ENCODE assay signal across 27 cellular contexts in genomic region chr16:81488687-81489411, GRCh38. TPM values are rescaled to one million over a fixed set of nuclear protein-coding genes. Genes with fewer than 3 reads are reported as not detected.
A peak's percentile ranks its signal among the peaks of the same experiment; 100 is the strongest.
DNase-seq lines count a peak whose midpoint lies in the region; ATAC-seq, FAIRE-seq and TF ChIP-seq lines count a peak whose summit lies in the region.
"Had no signal": no experiment of that assay in that cellular context is flagged by ENCODE, and none has a peak within 500 bp of the region (broad histone marks: within the 10 kb centered on the region; RNA-seq: fewer than 3 reads in every experiment).

No MANE protein-coding gene starts in this region.

- no peak for FAIRE-seq in GM12878 (lab: Jason Lieb, UNC)
- FAIRE-seq: A204.1, frontal cortex had no signal

- TF ChIP-seq CTCF in natural killer cell (IDR thresholded peaks at IDR 0.05) = no peak
- no peak for TF ChIP-seq CTCF in GM12878 (IDR thresholded peaks at IDR 0.05 in 2 of 3, conservative IDR thresholded peaks at IDR 0.05 in 1 of 3; ENCODE audit: control insufficient read depth in 2 of 3, extremely low read depth in 1 of 3, insufficient read depth in 1 of 3, low read depth in 3 of 3, low read length in 3 of 3)
- no peak for TF ChIP-seq CTCF in ascending aorta (IDR thresholded peaks at IDR 0.05)

- intact Hi-C loops in natural killer cell (cut with micrococcal nuclease) = no loop called here
- intact Hi-C loops in GM12878 (cut with micrococcal nuclease; ENCODE audit: unreplicated experiment) = loop anchor here (10.0 kb wide), 1 partner anchor 326 kb away; no protein-coding TSS in a partner anchor
- intact Hi-C loops in ascending aorta (cut with DNase I) = loop anchor here (5.0 kb wide), 1 partner anchor 47 kb away; the partner anchor contains the start of gene CMIP

- TF ChIP-seq POLR2A in GM12878 (IDR thresholded peaks at IDR 0.05; ENCODE audit: low read depth, low read length) = no peak

- H3K36me3 ChIP-seq in GM12878 (ENCODE audit: control insufficient read depth in 2 of 2, insufficient read depth in 2 of 2, low read length in 1 of 2) (peaks cover 0 to 6% of the 10 kb centered on the region in 2 experiments; a peak in 3 of 4 replicates), ascending aorta (no peaks in the 10 kb centered on the region)

- POLR2A ChIA-PET in GM12878 (lab: Charles Lee) = interaction anchor here (0.8 kb wide), 1 partner anchor 16 kb away, joined by 3 read pairs; no protein-coding TSS in a partner anchor

- peaks cover 19% of the 10 kb centered on the region for H3K79me2 ChIP-seq in GM12878 (ENCODE audit: control insufficient read depth, insufficient read depth, low read length)

- no peak overlapping the region for H3K27ac ChIP-seq in GM12878 (ENCODE audit: control insufficient read depth, insufficient read depth)
- no peak overlapping the region for H3K27ac ChIP-seq in ascending aorta
- H3K27ac ChIP-seq: KMS-11 had no signal

- peaks cover 61 to 76% of the 10 kb centered on the region in 2 donors for H3K4me1 Mint-ChIP-seq in natural killer cell
- peaks cover 29 to 46% of the 10 kb centered on the region in 2 donors for H3K4me1 Mint-ChIP-seq in natural killer cell treated with Interleukin-12 subunit alpha and Interleukin-12 subunit beta and Interleukin-15 and Interleukin-18, amount 100 ng/mL, for 72 hours (ENCODE audit: low read depth in 2 of 2)
- H3K4me1 Mint-ChIP-seq in memory B cell = peaks cover 48% of the 10 kb centered on the region
- H3K4me1 Mint-ChIP-seq in stimulated activated naive B cell treated with anti-CD40 and anti-IgM and Interleukin-4, amounts not matched to agents 10 μg/mL and 1 μg/mL and 100 μg/mL, for 72 hours = peaks cover 49 to 75% of the 10 kb centered on the region in 2 donors

- H3K27me3 Mint-ChIP-seq in natural killer cell (ENCODE audit: low read depth in 2 of 2) (no peaks in the 10 kb centered on the region), memory B cell (no peaks in the 10 kb centered on the region)
- no peaks in the 10 kb centered on the region for H3K27me3 Mint-ChIP-seq in natural killer cell treated with Interleukin-12 subunit alpha and Interleukin-12 subunit beta and Interleukin-15 and Interleukin-18, amount 100 ng/mL, for 72 hours
- no peaks in the 10 kb centered on the region for H3K27me3 Mint-ChIP-seq in stimulated activated naive B cell treated with anti-CD40 and anti-IgM and Interleukin-4, amounts not matched to agents 10 μg/mL and 1 μg/mL and 100 μg/mL, for 72 hours
- H3K27me3 Mint-ChIP-seq: activated CD4-positive, alpha-beta T cell treated with anti-CD3 and anti-CD28 coated beads for 36 hours; activated naive CD8-positive, alpha-beta T cell treated with anti-CD3 and anti-CD28 coated beads for 36 hours had no signal

- H3K9me3 ChIP-seq in GM12878 (replicated peaks; ENCODE audit: control insufficient read depth, insufficient read depth, low read length) = no peaks in the 10 kb centered on the region
- no peaks in the 10 kb centered on the region for H3K9me3 ChIP-seq in ascending aorta

- no peak overlapping the region for H3K4me2 ChIP-seq in GM12878 (ENCODE audit: control insufficient read depth, insufficient read depth)
- H3K4me2 ChIP-seq: KMS-11 had no signal

- ATAC-seq in natural killer cell (no peak), GM12878 (peak; percentile 12; the same call in 2 of the 3 replicates), memory B cell (ENCODE audit: low read depth) (no peak)
- ATAC-seq in natural killer cell treated with Interleukin-12 subunit alpha and Interleukin-12 subunit beta and Interleukin-15 and Interleukin-18, amount 100 ng/mL, for 72 hours = no peak
- ATAC-seq in stimulated activated naive B cell treated with anti-CD40 and anti-IgM and Interleukin-4, amounts not matched to agents 10 μg/mL and 1 μg/mL and 100 μg/mL, for 72 hours (replicated peaks) = no peak
- no peak for ATAC-seq in activated CD4-positive, CD25-positive, alpha-beta regulatory T cell treated with anti-CD3 and anti-CD28 coated beads, Interleukin-2, amount 50 U/mL, for 24 hours
- ATAC-seq: activated CD4-positive, alpha-beta T cell treated with anti-CD3 and anti-CD28 coated beads for 36 hours; esophagus mucosa had no signal

- WGBS in GM12878 (ENCODE audit: insufficient coverage, insufficient replicate concordance, low lambda C conversion rate, missing lambda C conversion rate) = 86% methylated on average over 7 of the region's 7 CpGs

- H3K4me3 ChIP-seq in GM12878 = no peak overlapping the region
- H3K4me3 ChIP-seq in ascending aorta = no peak overlapping the region
- H3K4me3 ChIP-seq: lung had no signal

- H4K20me1 ChIP-seq in GM12878 (ENCODE audit: control insufficient read depth, insufficient read depth) = no peaks in the 10 kb centered on the region

- H2AFZ ChIP-seq in GM12878 (ENCODE audit: control insufficient read depth, low read depth, low read length) = no peak overlapping the region

- RAD21 ChIA-PET in GM12878 (lab: Charles Lee; ENCODE audit: unreplicated experiment) = interaction anchor here (1.0 to 2.0 kb wide), 3 partner anchors 8 to 59 kb away, joined by 3 to 8 read pairs (median 5); no protein-coding TSS in a partner anchor

- no peak for TF ChIP-seq RAD21 in GM12878 (IDR thresholded peaks at IDR 0.05; ENCODE audit: insufficient read depth, low read depth, low read length)

- H3K9me3 Mint-ChIP-seq in natural killer cell = no peaks in the 10 kb centered on the region
- H3K9me3 Mint-ChIP-seq in natural killer cell treated with Interleukin-12 subunit alpha and Interleukin-12 subunit beta and Interleukin-15 and Interleukin-18, amount 100 ng/mL, for 72 hours = no peaks in the 10 kb centered on the region
- H3K9me3 Mint-ChIP-seq in memory B cell = no peaks in the 10 kb centered on the region
- H3K9me3 Mint-ChIP-seq in stimulated activated naive B cell treated with anti-CD40 and anti-IgM and Interleukin-4, amounts not matched to agents 10 μg/mL and 1 μg/mL and 100 μg/mL, for 72 hours = no peaks in the 10 kb centered on the region
- H3K9me3 Mint-ChIP-seq: activated naive CD8-positive, alpha-beta T cell treated with anti-CD3 and anti-CD28 coated beads for 36 hours had no signal

- H3K27me3 ChIP-seq in GM12878 (replicated peaks in 1 of 2; ENCODE audit: control insufficient read depth in 2 of 2, insufficient read depth in 2 of 2, low read length in 1 of 2) (no peaks in the 10 kb centered on the region), ascending aorta (no peaks in the 10 kb centered on the region)

- in situ Hi-C loops in GM12878 (cut with MboI) = no loop called here

- DNase-seq in natural killer cell (no peak), GM12878 (ENCODE audit: low read depth, low spot score) (no peak), memory B cell (ENCODE audit: low spot score in 2 of 2) (no peak), NK-92 (lab: John Stamatoyannopoulos, UW; ENCODE audit: unreplicated experiment) (no peak), ascending aorta (ENCODE audit: low spot score in 2 of 2) (no peak)
- DNase-seq in natural killer cell treated with Interleukin-12 subunit alpha and Interleukin-12 subunit beta and Interleukin-15 and Interleukin-18, amount 100 ng/mL, for 72 hours (ENCODE audit: low spot score) = no peak
- DNase-seq in stimulated activated naive B cell treated with anti-CD40 and anti-IgM and Interleukin-4, amounts not matched to agents 10 μg/mL and 1 μg/mL and 100 μg/mL, for 72 hours = no peak
- DNase-seq: activated CD4-positive, alpha-beta T cell treated with anti-CD3 and anti-CD28 coated beads for 36 hours; activated naive CD8-positive, alpha-beta T cell treated with anti-CD3 and anti-CD28 coated beads for 36 hours; C1 segment of cervical spinal cord; DMS153; effector CD4-positive, alpha-beta T cell; GF-D8; hippocampal formation; islet precursor cell; MV-4-11; NCI-H1694 treated with DMSO at 0.1 percent for 48 hours; NCI-H526 treated with DMSO at 0.1 percent for 48 hours; retina; stimulated activated CD4-positive, alpha-beta T cell treated with anti-CD3 and anti-CD28 coated beads, Interleukin-12 subunit alpha, Interleukin-12 subunit beta, amount 100 ng/mL, for 4 hours; stimulated activated CD4-positive, alpha-beta T cell treated with anti-CD3 and anti-CD28 coated beads, Interleukin-4, amount 100 ng/mL, for 4 hours had no signal

- CTCF ChIA-PET in GM12878 (lab: Yijun Ruan, JAX) = interaction anchor here (0.7 to 1.1 kb wide), 2 partner anchors 40 to 645 kb away, joined by 3 read pairs; no protein-coding TSS in a partner anchor

- SMC1A ChIA-PET in GM12878 (lab: Charles Lee; ENCODE audit: uncharacterized antibody, unreplicated experiment) = interaction anchor here (0.9 to 1.5 kb wide), 2 partner anchors 11 to 38 kb away, joined by 3 to 6 read pairs; no protein-coding TSS in a partner anchor

- no peaks in the 10 kb centered on the region for H3K36me3 Mint-ChIP-seq in natural killer cell
- no peaks in the 10 kb centered on the region for H3K36me3 Mint-ChIP-seq in natural killer cell treated with Interleukin-12 subunit alpha and Interleukin-12 subunit beta and Interleukin-15 and Interleukin-18, amount 100 ng/mL, for 72 hours
- H3K36me3 Mint-ChIP-seq in memory B cell = peaks cover 4% of the 10 kb centered on the region
- peaks cover 15 to 26% of the 10 kb centered on the region in 2 donors for H3K36me3 Mint-ChIP-seq in stimulated activated naive B cell treated with anti-CD40 and anti-IgM and Interleukin-4, amounts not matched to agents 10 μg/mL and 1 μg/mL and 100 μg/mL, for 72 hours
- H3K36me3 Mint-ChIP-seq: activated naive CD8-positive, alpha-beta T cell treated with anti-CD3 and anti-CD28 coated beads for 36 hours had no signal

- H3K27ac Mint-ChIP-seq in natural killer cell = peak overlapping the region in 1 of 2 donors; percentile 23
- H3K27ac Mint-ChIP-seq in natural killer cell treated with Interleukin-12 subunit alpha and Interleukin-12 subunit beta and Interleukin-15 and Interleukin-18, amount 100 ng/mL, for 72 hours = peak overlapping the region in 1 of 2 donors; percentile 85
- H3K27ac Mint-ChIP-seq in memory B cell = peak overlapping the region; percentile 12
- peak overlapping the region; percentile 80 for H3K27ac Mint-ChIP-seq in stimulated activated naive B cell treated with anti-CD40 and anti-IgM and Interleukin-4, amounts not matched to agents 10 μg/mL and 1 μg/mL and 100 μg/mL, for 72 hours
- H3K27ac Mint-ChIP-seq: activated CD4-positive, alpha-beta T cell treated with anti-CD3 and anti-CD28 coated beads for 36 hours; activated naive CD8-positive, alpha-beta T cell treated with anti-CD3 and anti-CD28 coated beads for 36 hours had no signal

- H3K4me1 ChIP-seq in GM12878 (ENCODE audit: control insufficient read depth, insufficient read depth, low read length) (peaks cover 9% of the 10 kb centered on the region), ascending aorta (peaks cover 0 to 9% of the 10 kb centered on the region in 2 donors)

- no peak for TF ChIP-seq EP300 in GM12878 (IDR thresholded peaks at IDR 0.05; ENCODE audit: borderline replicate concordance in 1 of 2, control insufficient read depth in 1 of 2, low read depth in 2 of 2, low read length in 2 of 2)

- BruUV-seq in GM12878 (replicated peaks; lab: Mats Ljungman, UMichigan) = no TSS peak

- peak overlapping the region; percentile 14 for H3K4me3 Mint-ChIP-seq in natural killer cell
- H3K4me3 Mint-ChIP-seq in natural killer cell treated with Interleukin-12 subunit alpha and Interleukin-12 subunit beta and Interleukin-15 and Interleukin-18, amount 100 ng/mL, for 72 hours = no peak overlapping the region
- no peak overlapping the region for H3K4me3 Mint-ChIP-seq in memory B cell
- peak overlapping the region in 1 of 2 donors; percentile 39 for H3K4me3 Mint-ChIP-seq in stimulated activated naive B cell treated with anti-CD40 and anti-IgM and Interleukin-4, amounts not matched to agents 10 μg/mL and 1 μg/mL and 100 μg/mL, for 72 hours
- H3K4me3 Mint-ChIP-seq: activated CD4-positive, alpha-beta T cell treated with anti-CD3 and anti-CD28 coated beads for 36 hours; activated naive CD8-positive, alpha-beta T cell treated with anti-CD3 and anti-CD28 coated beads for 36 hours had no signal

- no peak overlapping the region for H3K9ac ChIP-seq in GM12878 (ENCODE audit: control insufficient read depth, insufficient read depth, low read length)
- H3K9ac ChIP-seq: KMS-11 had no signal

RNA-seq across cellular contexts. Expression of gene CMIP, which starts 44.2 kb away (rescaled TPM):
- total RNA-seq in natural killer cell = 100 to 1,000 TPM in 1 of 3 donors, 10 to 100 TPM in 2; 88.2 to 115 (median 91.5) TPM
- 10 to 100 TPM; 48.0 to 57.6 TPM for total RNA-seq in natural killer cell treated with Interleukin-12 subunit alpha and Interleukin-12 subunit beta and Interleukin-15 and Interleukin-18, amount 100 ng/mL, for 72 hours
- 68.0 and 69.9 TPM in 2 replicates for total RNA-seq in GM12878 (2013; cell fraction: nucleolus; rRNA removed)
- total RNA-seq in GM12878 (2014; rRNA removed) = 4.6 and 5.1 TPM in 2 replicates
- total RNA-seq in GM12878 (2014; rRNA removed; fragmentation: Illumina TruSeq; extraction: Trizol) = 5.4 and 6.3 TPM in 2 replicates
- total RNA-seq in GM12878 (2021) = 41.7 and 43.2 TPM in 2 replicates
- polyA plus RNA-seq in GM12878 (2011; ENCODE audit: low read depth) = 8.0 TPM
- polyA plus RNA-seq in GM12878 (2011; rRNA removed) = 2.1 and 3.8 TPM in 2 replicates
- 7.6 and 13.2 TPM in 2 replicates for polyA plus RNA-seq in GM12878 (2011; cell fraction: cytosol; rRNA removed)
- polyA plus RNA-seq in GM12878 (2011; cell fraction: nucleus; rRNA removed) = 20.8 and 26.8 TPM in 2 replicates
- polyA plus RNA-seq in GM12878 (2012) = 18.2 and 19.7 TPM in 2 replicates
- 13.6 and 16.8 TPM in 2 replicates for polyA plus RNA-seq in GM12878 (2014; fragmentation: Illumina TruSeq; extraction: Trizol)
- 1 to 10 TPM; 1.4 to 1.7 TPM for polyA plus RNA-seq in GM12878 (2014; fragmentation: Nextera tagmentation; extraction: Ambion mirVana)
- 11.3 and 12.8 TPM in 2 replicates for polyA plus RNA-seq in GM12878 (2014; rRNA removed)
- polyA plus RNA-seq in GM12878 (2016; fragmentation: Nextera tagmentation; extraction: Ambion mirVana) = 1 to 10 TPM; 1.2 to 1.5 TPM
- polyA minus RNA-seq in GM12878 (2011; rRNA and poly(A)+ RNA removed) = 13.8 and 19.1 TPM in 2 replicates
- polyA minus RNA-seq in GM12878 (2011; cell fraction: cytosol; rRNA and poly(A)+ RNA removed) = 15.9 and 18.3 TPM in 2 replicates
- 13.7 and 25.9 TPM in 2 replicates for polyA minus RNA-seq in GM12878 (2011; cell fraction: nucleus; rRNA and poly(A)+ RNA removed)
- total RNA-seq in ascending aorta = 110 TPM
